Comparison of ENCODE assay signal across 25 cellular contexts in genomic region chr2:176895158-176895557, GRCh38.
DNase-seq lines count a peak whose midpoint lies in the region; ATAC-seq, FAIRE-seq and TF ChIP-seq lines count a peak whose summit lies in the region.
"Had no signal": no experiment of that assay in that cellular context is flagged by ENCODE, and none has a peak within 500 bp of the region (broad histone marks: within the 10 kb centered on the region; RNA-seq: fewer than 3 reads in every experiment).

No MANE protein-coding gene starts in this region.

- DNase-seq in GM19239 (ENCODE audit: insufficient read length, low spot score): no peak
- no peak for DNase-seq in left colon
- DNase-seq in small intestine: peak; percentile 58
- no peak for DNase-seq in D721Med (ENCODE audit: insufficient read length, low spot score)
- no peak for DNase-seq in NCI-H187 (lab: John Stamatoyannopoulos, UW)
- DNase-seq: 8988T; ACHN; BE2C; C1 segment of cervical spinal cord; Caco-2; Calu3; CD4-positive, alpha-beta memory T cell; CD4-positive, CD25-positive, alpha-beta regulatory T cell; DMS 273 treated with DMSO at 0.1 percent for 48 hours; DMS153; DMS53; DMS79; DND-41; EL; GDM1 had no signal

- no peaks in the 10 kb centered on the region for H3K4me1 ChIP-seq in small intestine (ENCODE audit: control insufficient read depth in 2 of 2, insufficient read depth in 1 of 2, low read depth in 1 of 2, low read length in 1 of 2)
- H3K4me1 ChIP-seq: BE2C, BLaER1, Caco-2 had no signal

- intact Hi-C loops in left colon (cut with DNase I, micrococcal nuclease): no loop called here

- WGBS in small intestine, 3 donors: 7 to 55% (median 54%) methylated on average over 2 of the region's 2 CpGs

- ATAC-seq in left colon: peak; percentile 88
- no peak for ATAC-seq in HG03460 (IDR thresholded peaks at IDR 0.05; ENCODE audit: unreplicated experiment)
- ATAC-seq: GM12878 had no signal

- H3K36me3 ChIP-seq in small intestine (ENCODE audit: control insufficient read depth in 2 of 2, insufficient read depth in 2 of 2, low read length in 2 of 2): no peaks in the 10 kb centered on the region
- H3K36me3 ChIP-seq: BE2C, BLaER1 had no signal

- H3K4me3 ChIP-seq in small intestine (ENCODE audit: low read depth in 1 of 2, low read length in 2 of 2): no peak overlapping the region
- H3K4me3 ChIP-seq: BLaER1, GM12878 had no signal

- no peak for TF ChIP-seq CTCF in D721Med (IDR thresholded peaks at IDR 0.05; ENCODE audit: insufficient read depth, missing control alignments)

- FAIRE-seq in GM19239 (lab: Jason Lieb, UNC) (peak; percentile 54), small intestine (lab: Jason Lieb, UNC) (no peak), D721Med (lab: Jason Lieb, UNC) (no peak)
- FAIRE-seq: A204.1, GM12878, GM12892 had no signal

- no peaks in the 10 kb centered on the region for H3K9me3 ChIP-seq in small intestine (ENCODE audit: control insufficient read depth, low read depth)
- H3K9me3 ChIP-seq: BE2C, BLaER1, Caco-2 had no signal

- no peak overlapping the region for H3K27ac ChIP-seq in small intestine (ENCODE audit: low read depth in 1 of 2, low read length in 1 of 2)
- H3K27ac ChIP-seq: BLaER1 had no signal

- no peaks in the 10 kb centered on the region for H3K27me3 ChIP-seq in small intestine (ENCODE audit: control insufficient read depth in 2 of 2, insufficient read depth in 2 of 2, low read length in 2 of 2)
- H3K27me3 ChIP-seq: BE2C, BLaER1 had no signal
